In genomic region chr1:33328817-33329216, GRCh38 we compare ENCODE assay signal across 21 cellular contexts. TPM values are rescaled to one million over a fixed set of nuclear protein-coding genes. Genes with fewer than 3 reads are reported as not detected.
DNase-seq lines count a peak whose midpoint lies in the region; ATAC-seq and TF ChIP-seq lines count a peak whose summit lies in the region.
"Had no signal": no experiment of that assay in that cellular context is flagged by ENCODE, and none has a peak within 500 bp of the region (broad histone marks: within the 10 kb centered on the region; RNA-seq: fewer than 3 reads in every experiment).

No MANE protein-coding gene starts in this region.

- intact Hi-C loops in upper lobe of right lung (cut with DNase I): no loop called here

- ATAC-seq in HG03159 (IDR thresholded peaks at IDR 0.05; ENCODE audit: unreplicated experiment) (no peak), upper lobe of right lung (no peak)
- ATAC-seq: stimulated activated naive B cell treated with anti-CD40 and anti-IgM and Interleukin-4, amounts not matched to agents 10 μg/mL and 1 μg/mL and 100 μg/mL, for 72 hours had no signal

- H3K36me3 ChIP-seq in adipocyte (ENCODE audit: control insufficient read depth, insufficient read depth, low read length, severe bottlenecking) (peaks cover 98% of the 10 kb centered on the region), suprapubic skin (peaks cover 94% of the 10 kb centered on the region), upper lobe of right lung (peaks cover 100% of the 10 kb centered on the region)

- H3K9me3 ChIP-seq in adipocyte (ENCODE audit: control insufficient read depth, low read length) (no peaks in the 10 kb centered on the region), suprapubic skin (no peaks in the 10 kb centered on the region), upper lobe of right lung (no peaks in the 10 kb centered on the region)
- H3K9me3 ChIP-seq: left lung, right lobe of liver, transverse colon had no signal

- DNase-seq in adipocyte (ENCODE audit: low read depth): no peak
- DNase-seq in mesenteric fat pad (ENCODE audit: low spot score): peak; percentile 35
- DNase-seq in suprapubic skin (ENCODE audit: low spot score in 2 of 2): peak; percentile 40 to 53
- no peak for DNase-seq in activated CD4-positive, CD25-positive, alpha-beta regulatory T cell treated with anti-CD3 and anti-CD28 coated beads, Interleukin-2, amount 50 U/mL, for 72 hours
- DNase-seq in upper lobe of right lung: no peak
- DNase-seq: activated CD4-positive, alpha-beta T cell treated with anti-CD3 and anti-CD28 coated beads, Interleukin-2, amount 10 ng/mL, durations not matched to agents 24 days and 14 days; COR-L47; effector CD4-positive, alpha-beta T cell; GOT3; left lung; NCI-H1694 treated with DMSO at 0.1 percent for 48 hours; NCI-H82; right lobe of liver; stimulated activated naive B cell treated with anti-CD40 and anti-IgM and Interleukin-4, amounts not matched to agents 10 μg/mL and 1 μg/mL and 100 μg/mL, for 72 hours; transverse colon had no signal

- H3K27me3 ChIP-seq in adipocyte (replicated peaks; ENCODE audit: control insufficient read depth, insufficient read depth, low read length): no peaks in the 10 kb centered on the region
- H3K27me3 ChIP-seq in suprapubic skin: no peaks in the 10 kb centered on the region
- no peaks in the 10 kb centered on the region for H3K27me3 ChIP-seq in upper lobe of right lung
- H3K27me3 ChIP-seq: left lung, right lobe of liver, transverse colon had no signal

- no peak for TF ChIP-seq EP300 in suprapubic skin (IDR thresholded peaks at IDR 0.05)

- H3K27ac ChIP-seq in cingulate gyrus (ENCODE audit: low read depth, low read length) (peak overlapping the region; percentile 48), suprapubic skin (no peak overlapping the region), upper lobe of right lung (no peak overlapping the region)
- H3K27ac ChIP-seq: right lobe of liver had no signal

- no peak overlapping the region for H3K4me3 ChIP-seq in adipocyte (ENCODE audit: low read length)
- H3K4me3 ChIP-seq in suprapubic skin: no peak overlapping the region
- H3K4me3 ChIP-seq in upper lobe of right lung: no peak overlapping the region
- H3K4me3 ChIP-seq: left lung, right lobe of liver, transverse colon had no signal

- TF ChIP-seq POLR2A in suprapubic skin (IDR thresholded peaks at IDR 0.05): no peak

- WGBS in suprapubic skin: 92% methylated on average over 12 of the region's 12 CpGs

- TF ChIP-seq CTCF in suprapubic skin (IDR thresholded peaks at IDR 0.05) (no peak), upper lobe of right lung (IDR thresholded peaks at IDR 0.05) (no peak)

- H3K9ac ChIP-seq in adipocyte (ENCODE audit: low read length): peak overlapping the region; percentile 33

- peaks cover 65% of the 10 kb centered on the region for H3K4me1 ChIP-seq in adipocyte (ENCODE audit: control insufficient read depth, insufficient read depth, low read length)
- H3K4me1 ChIP-seq in suprapubic skin: peaks cover 34% of the 10 kb centered on the region
- peaks cover 56% of the 10 kb centered on the region for H3K4me1 ChIP-seq in upper lobe of right lung

RNA-seq across cellular contexts. Expression of gene A3GALT2, which starts 7.9 kb away (rescaled TPM):
- total RNA-seq in mesenteric fat pad (not detected), suprapubic skin (not detected), upper lobe of right lung (not detected)
- total RNA-seq: activated CD4-positive, alpha-beta T cell treated with anti-CD3 and anti-CD28 coated beads, Interleukin-2, amount 10 ng/mL, durations not matched to agents 24 days and 14 days; B cell; esophagus mucosa; left lung; omental fat pad; right lobe of liver; T-helper 1 cell treated with Interleukin-12 subunit alpha and Interleukin-12 subunit beta and Interleukin-4 antibody, amounts not matched to agents 30 ng/mL and 1 ng/mL, for 36 hours; transverse colon had no signal

Comparison
In these comparisons a context has a peak if more than half of its experiments do, and no peak if none do; other contexts are left out.
1. DNase-seq: peak in mesenteric fat pad (single experiment) and suprapubic skin (2 of 2); none in adipocyte (single experiment), activated CD4-positive, CD25-positive, alpha-beta regulatory T cell treated with anti-CD3 and anti-CD28 coated beads, Interleukin-2, amount 50 U/mL, for 72 hours (single experiment) and upper lobe of right lung (single experiment).